ENCODE assay signal across 15 cellular contexts in genomic region chr12:94705656-94706055, GRCh38.
"Had no signal": no experiment of that assay in that cellular context is flagged by ENCODE, and none has a peak within 500 bp of the region (broad histone marks: within the 10 kb centered on the region; RNA-seq: fewer than 3 reads in every experiment).

No MANE protein-coding gene starts in this region.

- H3K4me3 Mint-ChIP-seq: activated CD8-positive, alpha-beta T cell treated with anti-CD3 and anti-CD28 coated beads, Interleukin-2, amount 10 ng/mL, durations not matched to agents 7 days and 5 days; activated naive CD8-positive, alpha-beta T cell treated with anti-CD3 and anti-CD28 coated beads, Interleukin-2, amount 10 ng/mL, durations not matched to agents 7 days and 5 days; natural killer cell; stimulated activated naive CD8-positive, alpha-beta T cell treated with anti-CD3 and anti-CD28 coated beads, Interleukin-15, Interleukin-2, amounts not matched to agents 100 ng/mL and 50 ng/mL, for 24 hours; T-cell had no signal

- H3K4me3 ChIP-seq: gastroesophageal sphincter, lower lobe of right lung, mucosa of descending colon, testis had no signal

- H3K4me1 Mint-ChIP-seq: activated naive CD8-positive, alpha-beta T cell treated with anti-CD3 and anti-CD28 coated beads, Interleukin-2, amount 10 ng/mL, durations not matched to agents 7 days and 5 days had no signal

- H3K36me3 ChIP-seq: gastroesophageal sphincter, lower lobe of right lung had no signal

- H3K36me3 Mint-ChIP-seq: activated naive CD8-positive, alpha-beta T cell treated with anti-CD3 and anti-CD28 coated beads, Interleukin-2, amount 10 ng/mL, durations not matched to agents 7 days and 5 days; natural killer cell; T-cell had no signal

- H3K27me3 ChIP-seq: gastroesophageal sphincter, testis had no signal

- H3K27ac Mint-ChIP-seq: activated CD8-positive, alpha-beta T cell treated with anti-CD3 and anti-CD28 coated beads, Interleukin-2, amount 10 ng/mL, durations not matched to agents 7 days and 5 days; activated naive CD8-positive, alpha-beta T cell treated with anti-CD3 and anti-CD28 coated beads, Interleukin-2, amount 10 ng/mL, durations not matched to agents 7 days and 5 days; stimulated activated naive CD8-positive, alpha-beta T cell treated with anti-CD3 and anti-CD28 coated beads, Interleukin-15, Interleukin-2, amounts not matched to agents 100 ng/mL and 50 ng/mL, for 24 hours; T-cell had no signal

- H3K27ac ChIP-seq: lower lobe of right lung, testis had no signal

- ATAC-seq: activated CD8-positive, alpha-beta T cell treated with anti-CD3 and anti-CD28 coated beads, Interleukin-2, amount 10 ng/mL, durations not matched to agents 7 days and 5 days; gastroesophageal sphincter; lower lobe of right lung; mucosa of descending colon; T-cell had no signal

- H3K9me3 Mint-ChIP-seq: activated naive CD8-positive, alpha-beta T cell treated with anti-CD3 and anti-CD28 coated beads, Interleukin-2, amount 10 ng/mL, durations not matched to agents 7 days and 5 days; natural killer cell; stimulated activated naive CD8-positive, alpha-beta T cell treated with anti-CD3 and anti-CD28 coated beads, Interleukin-15, Interleukin-2, amounts not matched to agents 100 ng/mL and 50 ng/mL, for 24 hours; T-cell had no signal

- H3K9me3 ChIP-seq: gastroesophageal sphincter, lower lobe of right lung, mucosa of descending colon, testis had no signal

- DNase-seq: activated CD4-positive, alpha-beta T cell treated with anti-CD3 and anti-CD28 coated beads for 4 hours; activated CD8-positive, alpha-beta memory T cell treated with anti-CD3 and anti-CD28 coated beads, Interleukin-2, amount 50 U/mL, for 48 hours; activated CD8-positive, alpha-beta T cell treated with anti-CD3 and anti-CD28 coated beads, Interleukin-2, amount 10 ng/mL, durations not matched to agents 7 days and 5 days; activated naive CD8-positive, alpha-beta T cell treated with anti-CD3 and anti-CD28 coated beads, Interleukin-2, amount 10 ng/mL, durations not matched to agents 7 days and 5 days; anterior cingulate cortex; hippocampal formation; lower lobe of right lung; mucosa of descending colon; natural killer cell; stimulated activated CD4-positive, alpha-beta T cell treated with anti-CD3 and anti-CD28 coated beads, Interleukin-2, amount 100 ng/mL, for 48 hours; T-cell; T1000; testis had no signal
